In the genomic region with DNA sequence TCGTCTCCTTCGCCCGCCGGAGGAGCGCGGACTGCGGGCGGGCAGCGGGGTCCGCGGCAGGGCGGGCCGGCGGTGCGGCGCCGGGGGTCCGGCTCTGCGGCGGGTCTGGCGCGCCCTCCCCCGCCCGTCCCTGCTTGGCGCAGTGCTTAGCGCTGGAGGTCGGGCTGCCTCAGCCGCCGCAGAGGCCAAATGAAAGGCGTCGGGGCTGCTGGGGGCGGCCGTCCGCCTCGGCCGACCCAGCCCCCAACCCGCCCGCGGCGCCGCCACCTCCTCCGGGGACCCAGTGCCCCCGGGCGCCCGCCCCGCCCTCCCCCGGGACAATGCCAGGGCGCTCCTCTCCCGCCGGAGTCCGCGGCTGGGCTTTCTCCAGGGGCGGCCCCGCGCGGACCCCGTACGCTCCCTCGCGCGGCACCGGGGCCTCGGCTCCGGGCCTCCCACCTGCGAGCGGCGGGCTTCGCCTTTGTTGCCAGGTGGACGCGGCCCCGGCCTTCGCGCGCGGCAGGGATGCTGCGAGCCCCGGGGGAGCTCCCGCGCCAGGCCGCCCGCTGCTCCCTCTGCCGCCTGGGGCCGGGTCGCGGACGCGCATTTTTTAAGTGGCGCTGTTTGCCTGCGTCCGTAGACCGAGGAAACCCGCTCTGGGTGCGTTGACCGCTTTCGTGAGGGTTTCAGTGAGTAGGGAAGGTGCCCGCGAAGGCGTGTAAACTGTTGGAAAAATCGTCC, we compare ENCODE assay signal across 7 cellular contexts. TPM values are rescaled to one million over a fixed set of nuclear protein-coding genes. Genes with fewer than 3 reads are reported as not detected.
DNase-seq lines count a peak whose midpoint lies in the region; ATAC-seq lines count a peak whose summit lies in the region.

No MANE protein-coding gene starts in this region.

- H3K27ac Mint-ChIP-seq in naive thymus-derived CD8-positive, alpha-beta T cell = peak overlapping the region in 6 of 10 donors; percentile 40 to 99 (median 94)

- ATAC-seq in GM18502 (IDR thresholded peaks at IDR 0.05; ENCODE audit: poor library complexity, unreplicated experiment) (peak; percentile 31), HG02610 (IDR thresholded peaks at IDR 0.05; ENCODE audit: unreplicated experiment) (peak; percentile 24)
- peak; percentile 19 to 27 for ATAC-seq in naive thymus-derived CD8-positive, alpha-beta T cell

- H3K4me1 Mint-ChIP-seq in naive thymus-derived CD8-positive, alpha-beta T cell = peaks cover 12 to 34% (median 20%) of the 10 kb centered on the region in 4 donors

- no peaks in the 10 kb centered on the region for H3K36me3 Mint-ChIP-seq in naive thymus-derived CD8-positive, alpha-beta T cell

- H3K4me3 Mint-ChIP-seq in naive thymus-derived CD8-positive, alpha-beta T cell = peak overlapping the region; percentile 89 to 99 (median 96)

- POLR2A ChIA-PET in naive thymus-derived CD8-positive, alpha-beta T cell (lab: Charles Lee) = interaction anchor here (1.3 to 3.6 kb wide), 3 partner anchors 61 to 175 kb away, joined by 3 to 62 read pairs (median 5); partner anchors contain the start of genes NFRKB and PRDM10

- H3K9me3 Mint-ChIP-seq in naive thymus-derived CD8-positive, alpha-beta T cell = no peaks in the 10 kb centered on the region

- peak overlapping the region; percentile 79 for H3K27ac ChIP-seq in substantia nigra (ENCODE audit: low read depth, low read length, poor library complexity, severe bottlenecking)

- DNase-seq in NCI-H510A (lab: John Stamatoyannopoulos, UW) (peak; percentile 35), fibroblast of gingiva (ENCODE audit: low read depth) (peak; percentile 14), substantia nigra (lab: John Stamatoyannopoulos, UW) (peak in 38 of 49 donors; percentile 12 to 76 (median 38))
- DNase-seq in activated T-cell treated with anti-CD3 and anti-CD28 coated beads, Interleukin-2, amount 50 U/mL, for 48 hours = peak; percentile 64 to 70
- DNase-seq in naive thymus-derived CD8-positive, alpha-beta T cell = peak; percentile 26 to 67 (median 42)

- H3K27me3 Mint-ChIP-seq in naive thymus-derived CD8-positive, alpha-beta T cell = peaks cover 0 to 9% (median 2%) of the 10 kb centered on the region in 5 donors

RNA-seq across cellular contexts. Expression of gene APLP2, which starts 0.6 kb away (rescaled TPM):
- total RNA-seq in naive thymus-derived CD8-positive, alpha-beta T cell = 10 to 100 TPM; 49.1 to 54.4 TPM
- polyA plus RNA-seq in naive thymus-derived CD8-positive, alpha-beta T cell = 10 to 100 TPM; 26.2 to 35.1 (median 26.8) TPM

Comparison
In these comparisons a context has a peak if more than half of its experiments do, and no peak if none do; other contexts are left out.
1. Peak in every context shown above with its lines: DNase-seq, ATAC-seq and H3K27ac ChIP-seq.
2. DNase-seq: peak in every context shown above with its lines; median percentile 67 in activated T-cell treated with anti-CD3 and anti-CD28 coated beads, Interleukin-2, amount 50 U/mL, for 48 hours; 42 in naive thymus-derived CD8-positive, alpha-beta T cell; 38 in substantia nigra; 35 in NCI-H510A; 14 in fibroblast of gingiva.